Comparison of ENCODE assay signal across 1 cellular context in the genomic region with DNA sequence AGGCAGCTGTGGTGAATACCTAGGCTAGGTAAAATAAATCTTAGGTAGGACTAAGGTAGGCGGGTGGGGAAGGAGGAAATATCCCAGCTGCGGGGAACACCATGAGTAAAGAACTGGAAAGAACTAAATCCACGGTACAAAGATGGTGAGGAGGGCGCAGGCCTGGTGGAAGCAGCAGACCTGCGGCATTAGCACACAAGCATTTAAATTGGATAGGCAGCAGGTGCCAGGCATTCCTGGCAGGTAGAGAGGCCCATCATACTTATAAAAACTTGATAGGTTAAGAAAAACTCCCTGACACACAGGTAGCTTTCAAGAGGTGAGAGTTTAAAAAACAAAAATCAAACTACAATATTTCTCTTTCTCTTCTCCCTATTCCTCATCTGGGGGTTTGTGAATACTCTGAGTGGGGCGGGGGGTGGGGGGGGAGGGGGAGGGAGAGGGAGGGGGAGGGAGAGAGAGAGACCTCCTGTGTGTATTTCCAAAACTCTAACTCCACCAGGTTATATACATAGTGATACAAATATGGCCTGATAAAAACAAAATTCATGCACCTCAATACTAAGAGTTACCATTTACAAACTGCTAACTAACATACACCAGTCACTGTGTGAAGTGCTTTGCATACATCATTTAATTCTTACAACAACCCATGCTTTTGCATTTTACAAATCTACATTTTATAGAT.
A peak's percentile ranks its signal among the peaks of the same experiment; 100 is the strongest.
TF ChIP-seq lines count a peak whose summit lies in the region.

No MANE protein-coding gene starts in this region.

TF ChIP-seq in HepG2, 621 proteins besides CTCF, POLR2A, EP300 and RAD21:
- TF ChIP-seq ZNF619 (CRISPR knock-in tag; IDR thresholded peaks at IDR 0.05) (no peak), PCBP1 (IDR thresholded peaks at IDR 0.05; ENCODE audit: borderline replicate concordance, low read depth, low read length) (0 out of 2 replicates have a peak, but pooled peaks have one; percentile 60), ZNF343 (CRISPR knock-in tag; IDR thresholded peaks at IDR 0.05) (no peak), HNRNPK (IDR thresholded peaks at IDR 0.05; ENCODE audit: low read depth, low read length, poor library complexity, severe bottlenecking) (peak; percentile 68), ZNF674 (CRISPR knock-in tag; IDR thresholded peaks at IDR 0.05; ENCODE audit: low read depth) (no peak)
TF ChIP-seq in HepG2: peak in this region for 2.
